Comparison of ENCODE assay signal across 24 cellular contexts in genomic region chr7:45596665-45597095, GRCh38. TPM values are rescaled to one million over a fixed set of nuclear protein-coding genes. Genes with fewer than 3 reads are reported as not detected.
DNase-seq lines count a peak whose midpoint lies in the region; ATAC-seq and TF ChIP-seq lines count a peak whose summit lies in the region.
"Had no signal": no experiment of that assay in that cellular context is flagged by ENCODE, and none has a peak within 500 bp of the region (broad histone marks: within the 10 kb centered on the region; RNA-seq: fewer than 3 reads in every experiment).

No MANE protein-coding gene starts in this region.

- H3K27ac Mint-ChIP-seq in GM23338 = peak overlapping the region; percentile 28; the same call in 1 of the 2 replicates
- H3K27ac Mint-ChIP-seq: CD4-positive, alpha-beta T cell; HFFc6 had no signal

- H4K20me1 ChIP-seq in GM23338 (replicated peaks; ENCODE audit: insufficient read depth) = no peaks in the 10 kb centered on the region
- H4K20me1 ChIP-seq: BLaER1 had no signal

- POLR2A ChIA-PET in HEK293 (lab: Yijun Ruan, JAX) = no interaction called here

- no peak overlapping the region for H3K4me3 ChIP-seq in GM23338
- H3K4me3 ChIP-seq in HEK293 (ENCODE audit: low read depth, low read length) = no peak overlapping the region
- no peak overlapping the region for H3K4me3 ChIP-seq in esophagus muscularis mucosa
- H3K4me3 ChIP-seq in thyroid gland (replicated peaks in 1 of 3) = no peak overlapping the region
- H3K4me3 ChIP-seq: BLaER1, GM12878, SJCRH30 had no signal

- H3F3A ChIP-seq in GM23338 (replicated peaks; ENCODE audit: low read depth) = no peaks in the 10 kb centered on the region

- H3K4me1 Mint-ChIP-seq in GM23338 = peaks cover 31% of the 10 kb centered on the region

- TF ChIP-seq POLR2A in esophagus muscularis mucosa (IDR thresholded peaks at IDR 0.05; ENCODE audit: low read depth) (no peak), thyroid gland (IDR thresholded peaks at IDR 0.05) (no peak)

- no peaks in the 10 kb centered on the region; the same call in 1 of the 3 replicates for H3K36me3 Mint-ChIP-seq in GM23338 (ENCODE audit: low read depth)

- H3K36me3 ChIP-seq in GM23338 (ENCODE audit: insufficient read depth) = no peaks in the 10 kb centered on the region
- H3K36me3 ChIP-seq in HEK293 (ENCODE audit: control insufficient read depth in 2 of 2, insufficient read depth in 1 of 2, low read length in 2 of 2) = no peaks in the 10 kb centered on the region
- H3K36me3 ChIP-seq in esophagus muscularis mucosa = no peaks in the 10 kb centered on the region
- H3K36me3 ChIP-seq in thyroid gland = no peaks in the 10 kb centered on the region
- H3K36me3 ChIP-seq: BLaER1, SJCRH30 had no signal

- TF ChIP-seq EP300 in esophagus muscularis mucosa (IDR thresholded peaks at IDR 0.05) = no peak

- TF ChIP-seq CTCF in GM23338 (conservative IDR thresholded peaks at IDR 0.05; ENCODE audit: low read depth in 2 of 2) (no peak), HEK293 (tag by site-specific recombination; IDR thresholded peaks at IDR 0.05) (no peak), esophagus muscularis mucosa (IDR thresholded peaks at IDR 0.05) (no peak), thyroid gland (IDR thresholded peaks at IDR 0.05) (no peak)

- H3K9me2 ChIP-seq in GM23338 (ENCODE audit: insufficient read depth) = no peaks in the 10 kb centered on the region

- no peak overlapping the region for H2AFZ ChIP-seq in GM23338

- no peak overlapping the region for H3K4me3 Mint-ChIP-seq in GM23338
- H3K4me3 Mint-ChIP-seq: CD4-positive, alpha-beta T cell; HFFc6 had no signal

- H3K27me3 Mint-ChIP-seq in GM23338 (ENCODE audit: insufficient read depth, low read depth, poor library complexity) = peaks cover 2% of the 10 kb centered on the region
- H3K27me3 Mint-ChIP-seq: CD4-positive, alpha-beta T cell had no signal

- H3K27ac ChIP-seq in GM23338 (ENCODE audit: low read depth) (no peak overlapping the region), HEK293 (ENCODE audit: extremely low read depth, low read depth, low read length) (no peak overlapping the region), esophagus muscularis mucosa (replicated peaks in 1 of 4) (no peak overlapping the region), thyroid gland (no peak overlapping the region)
- H3K27ac ChIP-seq: BLaER1, HL-60, SJCRH30 had no signal

- H3K9me3 Mint-ChIP-seq in GM23338 = no peaks in the 10 kb centered on the region
- H3K9me3 Mint-ChIP-seq: CD4-positive, alpha-beta T cell; HFFc6 had no signal

- ATAC-seq in GM23338 = no peak
- ATAC-seq in HG02840 (IDR thresholded peaks at IDR 0.05; ENCODE audit: low FRiP score, unreplicated experiment) = no peak
- ATAC-seq: GM12878 had no signal

- WGBS in esophagus muscularis mucosa = 90% methylated on average over 7 of the region's 7 CpGs
- WGBS in thyroid gland, 2 donors = 63 to 71% methylated on average over 7 of the region's 7 CpGs

- H3K27me3 ChIP-seq in GM23338 (ENCODE audit: insufficient read depth) (no peaks in the 10 kb centered on the region), esophagus muscularis mucosa (no peaks in the 10 kb centered on the region), thyroid gland (no peaks in the 10 kb centered on the region)
- H3K27me3 ChIP-seq: BLaER1 had no signal

- DNase-seq in GM23338 (ENCODE audit: low spot score) (no peak), esophagus muscularis mucosa (ENCODE audit: extremely low spot score) (peak; percentile 79), thyroid gland (peak; percentile 37 to 49), NCI-H2107 treated with DMSO at 0.1 percent for 48 hours (lab: John Stamatoyannopoulos, UW; ENCODE audit: unreplicated experiment) (no peak)
- DNase-seq in effector CD4-positive, alpha-beta T cell = no peak
- DNase-seq: CD4-positive, alpha-beta T cell; COR-L47; DMS 273 treated with DMSO at 0.1 percent for 48 hours; DND-41; HFFc6; KBM-7; MM.1S; NCI-H1048; NCI-H1417 treated with DMSO at 0.1 percent for 48 hours; NCI-H187; NCI-H446 treated with DMSO at 0.1 percent for 48 hours; NCI-H526 treated with DMSO at 0.1 percent for 48 hours; OCI-M1; SJCRH30 had no signal

- no peaks in the 10 kb centered on the region for H3K9me3 ChIP-seq in HEK293 (ENCODE audit: control insufficient read depth, insufficient read depth, low read depth, low read length)
- no peaks in the 10 kb centered on the region for H3K9me3 ChIP-seq in esophagus muscularis mucosa
- no peaks in the 10 kb centered on the region for H3K9me3 ChIP-seq in thyroid gland
- H3K9me3 ChIP-seq: BLaER1, SJCRH30 had no signal

- H3K79me2 ChIP-seq in GM23338 (replicated peaks; ENCODE audit: insufficient read depth) = peaks cover 4% of the 10 kb centered on the region; the same call in 1 of the 2 replicates

- intact Hi-C loops in esophagus muscularis mucosa (cut with DNase I) = no loop called here
- intact Hi-C loops in thyroid gland (cut with DNase I) = no loop called here

- CTCF ChIA-PET in HEK293 (lab: Yijun Ruan, JAX) = no interaction called here

- H3K4me1 ChIP-seq in GM23338 (ENCODE audit: insufficient read depth) (no peaks in the 10 kb centered on the region), HEK293 (ENCODE audit: control insufficient read depth, insufficient read depth, low read length) (no peaks in the 10 kb centered on the region), esophagus muscularis mucosa (no peaks in the 10 kb centered on the region), thyroid gland (peaks cover 0 to 16% of the 10 kb centered on the region in 2 donors)
- H3K4me1 ChIP-seq: SJCRH30 had no signal

- no peak overlapping the region for H3K4me2 ChIP-seq in GM23338
- H3K4me2 ChIP-seq: BLaER1 had no signal

TF ChIP-seq in GM23338, 12 proteins besides CTCF, POLR2A, EP300 and RAD21 (continues in another document):
- TF ChIP-seq EZH2phosphoT487 (IDR thresholded peaks at IDR 0.05; ENCODE audit: unreplicated experiment) (no peak), CREB1 (CRISPR knock-in tag; IDR thresholded peaks at IDR 0.05; ENCODE audit: low read depth) (no peak), STAT1 (IDR thresholded peaks at IDR 0.05; ENCODE audit: unreplicated experiment) (no peak)

TF ChIP-seq in HEK293, 187 proteins besides CTCF, POLR2A, EP300 and RAD21:
- no peak for TF ChIP-seq ZNF677 (tag by site-specific recombination; IDR thresholded peaks at IDR 0.05)
- TF ChIP-seq GLIS1 (tag by site-specific recombination; IDR thresholded peaks at IDR 0.05) = peak; percentile 45; the same call in 1 of the 2 replicates

RNA-seq across cellular contexts. Expression of gene ADCY1, which starts 22.5 kb away (rescaled TPM):
- 14.6 and 18.7 TPM in 2 replicates for total RNA-seq in GM23338 (2014; rRNA removed; shearing (Covaris generic))
- 2.3 and 2.4 TPM in 2 replicates for polyA plus RNA-seq in GM23338 (2016; fragmentation: Nextera tagmentation; extraction: Ambion mirVana)
- total RNA-seq in esophagus muscularis mucosa (1 to 10 TPM in 3 of 4 donors, under 1 TPM in 1; 0.42 to 2.1 (median 1.2) TPM), thyroid gland (10 to 100 TPM in 1 of 4 donors, 1 to 10 TPM in 3; 5.8 to 11.6 (median 7.7) TPM)
- total RNA-seq: SJCRH30 had no signal

Comparison
In these comparisons a context has a peak if more than half of its experiments do, and no peak if none do; other contexts are left out.
1. DNase-seq: peak in esophagus muscularis mucosa (single experiment) and thyroid gland (2 of 2); none in GM23338 (single experiment), NCI-H2107 treated with DMSO at 0.1 percent for 48 hours (single experiment) and effector CD4-positive, alpha-beta T cell (single experiment).